In the genomic region with DNA sequence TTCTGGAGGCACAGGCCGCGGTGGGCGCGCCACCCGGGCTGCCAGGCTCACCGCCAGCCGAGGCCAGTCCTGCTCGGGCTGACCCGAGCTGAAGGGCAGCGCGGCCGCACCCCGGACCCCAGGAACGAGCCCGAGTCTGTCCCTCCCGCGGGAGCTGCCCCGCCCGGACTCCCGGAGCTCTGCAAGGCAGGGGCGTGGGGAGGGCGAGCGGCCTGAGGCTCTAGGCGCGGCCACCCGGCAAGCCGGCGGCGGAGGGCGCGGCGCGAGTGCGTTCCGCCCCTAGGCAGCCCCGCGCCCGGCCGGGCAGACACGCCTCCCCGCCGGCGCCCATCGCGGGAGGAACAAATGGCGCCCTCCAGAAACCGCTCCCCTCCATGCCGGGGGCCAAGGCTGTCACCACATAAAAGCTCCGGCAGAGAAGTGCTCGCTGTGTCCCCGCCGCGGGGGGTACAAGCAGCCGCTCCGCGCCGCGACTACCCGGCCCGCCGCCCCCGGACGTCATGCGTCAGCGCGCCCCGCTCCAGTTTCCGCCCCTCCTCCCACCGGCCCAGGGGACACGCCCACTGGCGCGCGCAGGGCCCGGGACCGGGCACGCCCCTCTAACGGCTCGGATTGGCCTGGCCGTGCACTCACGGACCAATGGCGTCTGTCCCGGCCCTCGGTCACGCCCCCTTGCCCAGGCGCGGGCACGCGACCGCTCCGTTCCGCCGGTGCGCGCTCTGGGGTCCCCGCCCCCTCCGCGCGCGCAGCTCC, we compare ENCODE assay signal across 8 cellular contexts. TPM values are rescaled to one million over a fixed set of nuclear protein-coding genes. Genes with fewer than 3 reads are reported as not detected.
DNase-seq lines count a peak whose midpoint lies in the region; ATAC-seq and TF ChIP-seq lines count a peak whose summit lies in the region.

No MANE protein-coding gene starts in this region.

- H3K36me3 Mint-ChIP-seq in T-helper 17 cell (ENCODE audit: low read depth) (peaks cover 6% of the 10 kb centered on the region), progenitor cell of endocrine pancreas (ENCODE audit: insufficient read depth) (no peaks in the 10 kb centered on the region)

- no peaks in the 10 kb centered on the region for H3K9me3 ChIP-seq in T-helper 17 cell (ENCODE audit: control insufficient read depth, low read length, poor library complexity, severe bottlenecking)
- no peaks in the 10 kb centered on the region for H3K9me3 ChIP-seq in upper lobe of right lung

- peak overlapping the region; percentile 96 for H3K27ac ChIP-seq in angular gyrus (ENCODE audit: low read depth, low read length)
- peak overlapping the region; percentile 100 for H3K27ac ChIP-seq in upper lobe of right lung

- H3K9me3 Mint-ChIP-seq in progenitor cell of endocrine pancreas (ENCODE audit: low read depth) = no peaks in the 10 kb centered on the region

- H3K4me1 ChIP-seq in upper lobe of right lung = peaks cover 25% of the 10 kb centered on the region

- H3K4me1 Mint-ChIP-seq in T-helper 17 cell = peaks cover 42% of the 10 kb centered on the region
- peaks cover 19% of the 10 kb centered on the region for H3K4me1 Mint-ChIP-seq in progenitor cell of endocrine pancreas (ENCODE audit: low read depth)

- ATAC-seq in GM18498 (IDR thresholded peaks at IDR 0.05; ENCODE audit: unreplicated experiment) = peak; percentile 65
- ATAC-seq in HG02870 (IDR thresholded peaks at IDR 0.05; ENCODE audit: unreplicated experiment) = peak; percentile 60
- peak; percentile 79 for ATAC-seq in T-helper 17 cell
- peak; percentile 85 for ATAC-seq in left ventricle myocardium superior
- ATAC-seq in upper lobe of right lung = peak; percentile 88

- H3K27ac Mint-ChIP-seq in T-helper 17 cell (peak overlapping the region; percentile 88), progenitor cell of endocrine pancreas (peak overlapping the region; percentile 85)

- intact Hi-C loops in left ventricle myocardium superior (cut with micrococcal nuclease) (loop anchor here (5.0 to 10.0 kb wide), 2 partner anchors 109 to 159 kb away; no protein-coding TSS in a partner anchor), upper lobe of right lung (cut with DNase I) (loop anchor here (10.0 kb wide), 1 partner anchor 111 kb away; no protein-coding TSS in a partner anchor)

- peak; percentile 83 for DNase-seq in NCI-H1436 treated with DMSO at 0.1 percent for 48 hours (lab: John Stamatoyannopoulos, UW)
- DNase-seq in T-helper 17 cell = peak; percentile 99 to 100 (median 100)
- peak; percentile 100 for DNase-seq in left ventricle myocardium superior
- DNase-seq in progenitor cell of endocrine pancreas (ENCODE audit: low spot score, unreplicated experiment) = peak; percentile 99
- peak; percentile 100 for DNase-seq in upper lobe of right lung

- no peaks in the 10 kb centered on the region for H3K36me3 ChIP-seq in upper lobe of right lung

- TF ChIP-seq CTCF in progenitor cell of endocrine pancreas (IDR thresholded peaks at IDR 0.05; ENCODE audit: unreplicated experiment) (no peak), upper lobe of right lung (IDR thresholded peaks at IDR 0.05) (peak; percentile 4)

- H3K4me3 Mint-ChIP-seq in T-helper 17 cell (peak overlapping the region; percentile 89), progenitor cell of endocrine pancreas (ENCODE audit: low read depth) (peak overlapping the region; percentile 84)

- H3K27me3 Mint-ChIP-seq in T-helper 17 cell (no peaks in the 10 kb centered on the region), progenitor cell of endocrine pancreas (peaks cover 15% of the 10 kb centered on the region)

- peak overlapping the region; percentile 88 for H3K4me3 ChIP-seq in upper lobe of right lung

- H3K27me3 ChIP-seq in upper lobe of right lung = no peaks in the 10 kb centered on the region

RNA-seq across cellular contexts. Expression of a gene that starts 0.5 kb away (rescaled TPM):
- total RNA-seq in T-helper 17 cell = 100 to 1,000 TPM; 184 to 226 TPM
- total RNA-seq in left ventricle myocardium superior = 85.3 TPM
- total RNA-seq in progenitor cell of endocrine pancreas = 26.9 and 34.0 TPM in 2 replicates
- 176 TPM for total RNA-seq in upper lobe of right lung

Comparison
In these comparisons a context has a peak if more than half of its experiments do, and no peak if none do; other contexts are left out.
1. Peak in every context shown above with its lines: DNase-seq, ATAC-seq, H3K4me3 ChIP-seq and H3K27ac ChIP-seq.